In the genomic region with DNA sequence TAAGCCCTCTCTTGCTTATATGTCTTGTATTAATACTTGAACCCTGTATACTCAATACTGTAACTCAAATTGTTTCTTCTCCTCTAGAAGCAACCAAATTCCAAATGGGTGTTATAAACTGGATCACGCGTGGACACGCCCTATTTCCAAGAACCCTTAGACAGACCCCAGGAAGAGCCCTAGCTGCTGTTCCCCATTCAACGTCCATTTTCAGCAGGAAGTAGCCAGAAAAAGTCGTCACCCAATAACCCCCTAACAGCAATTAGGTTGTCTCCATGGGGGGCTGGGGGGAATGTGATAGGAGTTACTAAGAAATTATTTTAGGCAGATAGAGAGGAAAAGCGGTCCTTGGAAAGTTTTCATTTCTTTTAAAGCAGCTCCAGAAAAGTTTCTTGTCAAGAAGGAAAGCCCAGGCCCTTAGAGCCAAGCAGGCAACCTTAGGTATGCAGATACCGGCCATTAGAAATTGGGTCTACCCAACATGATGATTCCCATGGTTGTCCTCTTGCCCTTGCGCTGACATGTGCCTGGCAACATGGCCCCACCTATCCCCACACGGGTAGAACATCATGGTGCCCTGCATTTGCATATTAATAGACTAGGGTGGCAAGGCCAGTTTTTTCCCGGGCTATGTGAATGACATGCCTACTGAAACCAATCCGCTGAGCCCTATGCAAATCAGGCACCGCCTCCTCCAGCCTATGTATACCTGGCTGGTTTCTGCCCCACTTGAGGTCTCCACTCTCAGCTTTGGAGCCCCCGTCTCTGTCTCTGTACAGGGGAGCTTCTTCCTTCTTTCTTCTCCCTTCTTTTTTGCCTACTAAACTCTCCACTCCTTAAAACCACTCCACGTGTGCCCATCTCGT, we compare ENCODE assay signal across 1 cellular context.
TF ChIP-seq lines count a peak whose summit lies in the region.

No MANE protein-coding gene starts in this region.

TF ChIP-seq in K562, 482 proteins besides CTCF, POLR2A, EP300 and RAD21 (continued from another document and continues in another):
- TF ChIP-seq, protein P1, sequence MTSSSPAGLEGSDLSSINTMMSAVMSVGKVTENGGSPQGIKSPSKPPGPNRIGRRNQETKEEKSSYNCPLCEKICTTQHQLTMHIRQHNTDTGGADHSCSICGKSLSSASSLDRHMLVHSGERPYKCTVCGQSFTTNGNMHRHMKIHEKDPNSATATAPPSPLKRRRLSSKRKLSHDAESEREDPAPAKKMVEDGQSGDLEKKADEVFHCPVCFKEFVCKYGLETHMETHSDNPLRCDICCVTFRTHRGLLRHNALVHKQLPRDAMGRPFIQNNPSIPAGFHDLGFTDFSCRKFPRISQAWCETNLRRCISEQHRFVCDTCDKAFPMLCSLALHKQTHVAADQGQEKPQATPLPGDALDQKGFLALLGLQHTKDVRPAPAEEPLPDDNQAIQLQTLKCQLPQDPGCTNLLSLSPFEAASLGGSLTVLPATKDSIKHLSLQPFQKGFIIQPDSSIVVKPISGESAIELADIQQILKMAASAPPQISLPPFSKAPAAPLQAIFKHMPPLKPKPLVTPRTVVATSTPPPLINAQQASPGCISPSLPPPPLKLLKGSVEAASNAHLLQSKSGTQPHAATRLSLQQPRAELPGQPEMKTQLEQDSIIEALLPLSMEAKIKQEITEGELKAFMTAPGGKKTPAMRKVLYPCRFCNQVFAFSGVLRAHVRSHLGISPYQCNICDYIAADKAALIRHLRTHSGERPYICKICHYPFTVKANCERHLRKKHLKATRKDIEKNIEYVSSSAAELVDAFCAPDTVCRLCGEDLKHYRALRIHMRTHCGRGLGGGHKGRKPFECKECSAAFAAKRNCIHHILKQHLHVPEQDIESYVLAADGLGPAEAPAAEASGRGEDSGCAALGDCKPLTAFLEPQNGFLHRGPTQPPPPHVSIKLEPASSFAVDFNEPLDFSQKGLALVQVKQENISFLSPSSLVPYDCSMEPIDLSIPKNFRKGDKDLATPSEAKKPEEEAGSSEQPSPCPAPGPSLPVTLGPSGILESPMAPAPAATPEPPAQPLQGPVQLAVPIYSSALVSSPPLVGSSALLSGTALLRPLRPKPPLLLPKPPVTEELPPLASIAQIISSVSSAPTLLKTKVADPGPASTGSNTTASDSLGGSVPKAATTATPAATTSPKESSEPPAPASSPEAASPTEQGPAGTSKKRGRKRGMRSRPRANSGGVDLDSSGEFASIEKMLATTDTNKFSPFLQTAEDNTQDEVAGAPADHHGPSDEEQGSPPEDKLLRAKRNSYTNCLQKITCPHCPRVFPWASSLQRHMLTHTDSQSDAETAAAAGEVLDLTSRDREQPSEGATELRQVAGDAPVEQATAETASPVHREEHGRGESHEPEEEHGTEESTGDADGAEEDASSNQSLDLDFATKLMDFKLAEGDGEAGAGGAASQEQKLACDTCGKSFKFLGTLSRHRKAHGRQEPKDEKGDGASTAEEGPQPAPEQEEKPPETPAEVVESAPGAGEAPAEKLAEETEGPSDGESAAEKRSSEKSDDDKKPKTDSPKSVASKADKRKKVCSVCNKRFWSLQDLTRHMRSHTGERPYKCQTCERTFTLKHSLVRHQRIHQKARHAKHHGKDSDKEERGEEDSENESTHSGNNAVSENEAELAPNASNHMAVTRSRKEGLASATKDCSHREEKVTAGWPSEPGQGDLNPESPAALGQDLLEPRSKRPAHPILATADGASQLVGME (CRISPR knock-in tag; IDR thresholded peaks at IDR 0.05): peak; percentile 23; the same call in 1 of the 2 replicates
- TF ChIP-seq POLR3G (IDR thresholded peaks at IDR 0.05; ENCODE audit: extremely low read depth, insufficient read length, insufficient replicate concordance) (no peak), SP1 (CRISPR knock-in tag; IDR thresholded peaks at IDR 0.05) (no peak), NFATC3 (IDR thresholded peaks at IDR 0.05) (no peak), XRCC5 (IDR thresholded peaks at IDR 0.05; ENCODE audit: low read depth, low read length) (no peak), ETV1 (tag; conservative IDR thresholded peaks at IDR 0.05; ENCODE audit: low read depth) (no peak), ZNF764 (CRISPR knock-in tag; IDR thresholded peaks at IDR 0.05; ENCODE audit: low read depth) (no peak), ZC3H4 (CRISPR knock-in tag; IDR thresholded peaks at IDR 0.05; ENCODE audit: borderline replicate concordance) (no peak), ZNF274 (IDR thresholded peaks at IDR 0.05; ENCODE audit: borderline replicate concordance, low read depth, low read length) (no peak), ZNF253 (CRISPR knock-in tag; conservative IDR thresholded peaks at IDR 0.05) (no peak), KAT2B (IDR thresholded peaks at IDR 0.05; ENCODE audit: low read depth, low read length) (no peak), DACH1 (IDR thresholded peaks at IDR 0.05; ENCODE audit: partially characterized antibody) (no peak), CBFB (CRISPR knock-in tag; IDR thresholded peaks at IDR 0.05) (no peak), FOXJ3 (CRISPR knock-in tag; IDR thresholded peaks at IDR 0.05) (no peak), ZNF133 (CRISPR knock-in tag; IDR thresholded peaks at IDR 0.05) (no peak), SRSF1 (IDR thresholded peaks at IDR 0.05; ENCODE audit: low read depth, low read length) (no peak), OTX1 (CRISPR knock-in tag; IDR thresholded peaks at IDR 0.05) (0 out of 2 replicates have a peak, but pooled peaks have one; percentile 56), E2F3 (CRISPR knock-in tag; IDR thresholded peaks at IDR 0.05) (peak; percentile 87), PYGO2 (tag; IDR thresholded peaks at IDR 0.05) (no peak), RFX7 (CRISPR knock-in tag; IDR thresholded peaks at IDR 0.05) (no peak), CC2D1A (IDR thresholded peaks at IDR 0.05) (0 out of 2 replicates have a peak, but pooled peaks have one; percentile 18), SRF (CRISPR knock-in tag; IDR thresholded peaks at IDR 0.05) (no peak), NONO (IDR thresholded peaks at IDR 0.05; ENCODE audit: low read depth in 2 of 2, low read length in 1 of 2) (no peak), ZNF644 (tag; IDR thresholded peaks at IDR 0.05; ENCODE audit: low read depth) (peak; percentile 68; the same call in 1 of the 2 replicates)
- TF ChIP-seq, protein P2, sequence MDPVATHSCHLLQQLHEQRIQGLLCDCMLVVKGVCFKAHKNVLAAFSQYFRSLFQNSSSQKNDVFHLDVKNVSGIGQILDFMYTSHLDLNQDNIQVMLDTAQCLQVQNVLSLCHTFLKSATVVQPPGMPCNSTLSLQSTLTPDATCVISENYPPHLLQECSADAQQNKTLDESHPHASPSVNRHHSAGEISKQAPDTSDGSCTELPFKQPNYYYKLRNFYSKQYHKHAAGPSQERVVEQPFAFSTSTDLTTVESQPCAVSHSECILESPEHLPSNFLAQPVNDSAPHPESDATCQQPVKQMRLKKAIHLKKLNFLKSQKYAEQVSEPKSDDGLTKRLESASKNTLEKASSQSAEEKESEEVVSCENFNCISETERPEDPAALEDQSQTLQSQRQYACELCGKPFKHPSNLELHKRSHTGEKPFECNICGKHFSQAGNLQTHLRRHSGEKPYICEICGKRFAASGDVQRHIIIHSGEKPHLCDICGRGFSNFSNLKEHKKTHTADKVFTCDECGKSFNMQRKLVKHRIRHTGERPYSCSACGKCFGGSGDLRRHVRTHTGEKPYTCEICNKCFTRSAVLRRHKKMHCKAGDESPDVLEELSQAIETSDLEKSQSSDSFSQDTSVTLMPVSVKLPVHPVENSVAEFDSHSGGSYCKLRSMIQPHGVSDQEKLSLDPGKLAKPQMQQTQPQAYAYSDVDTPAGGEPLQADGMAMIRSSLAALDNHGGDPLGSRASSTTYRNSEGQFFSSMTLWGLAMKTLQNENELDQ (CRISPR knock-in tag; IDR thresholded peaks at IDR 0.05; ENCODE audit: borderline replicate concordance): no peak
- TF ChIP-seq, protein P3, sequence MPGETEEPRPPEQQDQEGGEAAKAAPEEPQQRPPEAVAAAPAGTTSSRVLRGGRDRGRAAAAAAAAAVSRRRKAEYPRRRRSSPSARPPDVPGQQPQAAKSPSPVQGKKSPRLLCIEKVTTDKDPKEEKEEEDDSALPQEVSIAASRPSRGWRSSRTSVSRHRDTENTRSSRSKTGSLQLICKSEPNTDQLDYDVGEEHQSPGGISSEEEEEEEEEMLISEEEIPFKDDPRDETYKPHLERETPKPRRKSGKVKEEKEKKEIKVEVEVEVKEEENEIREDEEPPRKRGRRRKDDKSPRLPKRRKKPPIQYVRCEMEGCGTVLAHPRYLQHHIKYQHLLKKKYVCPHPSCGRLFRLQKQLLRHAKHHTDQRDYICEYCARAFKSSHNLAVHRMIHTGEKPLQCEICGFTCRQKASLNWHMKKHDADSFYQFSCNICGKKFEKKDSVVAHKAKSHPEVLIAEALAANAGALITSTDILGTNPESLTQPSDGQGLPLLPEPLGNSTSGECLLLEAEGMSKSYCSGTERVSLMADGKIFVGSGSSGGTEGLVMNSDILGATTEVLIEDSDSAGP (CRISPR knock-in tag; IDR thresholded peaks at IDR 0.05): no peak
- TF ChIP-seq, protein P4, sequence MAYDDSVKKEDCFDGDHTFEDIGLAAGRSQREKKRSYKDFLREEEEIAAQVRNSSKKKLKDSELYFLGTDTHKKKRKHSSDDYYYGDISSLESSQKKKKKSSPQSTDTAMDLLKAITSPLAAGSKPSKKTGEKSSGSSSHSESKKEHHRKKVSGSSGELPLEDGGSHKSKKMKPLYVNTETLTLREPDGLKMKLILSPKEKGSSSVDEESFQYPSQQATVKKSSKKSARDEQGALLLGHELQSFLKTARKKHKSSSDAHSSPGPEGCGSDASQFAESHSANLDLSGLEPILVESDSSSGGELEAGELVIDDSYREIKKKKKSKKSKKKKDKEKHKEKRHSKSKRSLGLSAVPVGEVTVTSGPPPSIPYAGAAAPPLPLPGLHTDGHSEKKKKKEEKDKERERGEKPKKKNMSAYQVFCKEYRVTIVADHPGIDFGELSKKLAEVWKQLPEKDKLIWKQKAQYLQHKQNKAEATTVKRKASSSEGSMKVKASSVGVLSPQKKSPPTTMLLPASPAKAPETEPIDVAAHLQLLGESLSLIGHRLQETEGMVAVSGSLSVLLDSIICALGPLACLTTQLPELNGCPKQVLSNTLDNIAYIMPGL (CRISPR knock-in tag; IDR thresholded peaks at IDR 0.05): no peak
- TF ChIP-seq, protein P5, sequence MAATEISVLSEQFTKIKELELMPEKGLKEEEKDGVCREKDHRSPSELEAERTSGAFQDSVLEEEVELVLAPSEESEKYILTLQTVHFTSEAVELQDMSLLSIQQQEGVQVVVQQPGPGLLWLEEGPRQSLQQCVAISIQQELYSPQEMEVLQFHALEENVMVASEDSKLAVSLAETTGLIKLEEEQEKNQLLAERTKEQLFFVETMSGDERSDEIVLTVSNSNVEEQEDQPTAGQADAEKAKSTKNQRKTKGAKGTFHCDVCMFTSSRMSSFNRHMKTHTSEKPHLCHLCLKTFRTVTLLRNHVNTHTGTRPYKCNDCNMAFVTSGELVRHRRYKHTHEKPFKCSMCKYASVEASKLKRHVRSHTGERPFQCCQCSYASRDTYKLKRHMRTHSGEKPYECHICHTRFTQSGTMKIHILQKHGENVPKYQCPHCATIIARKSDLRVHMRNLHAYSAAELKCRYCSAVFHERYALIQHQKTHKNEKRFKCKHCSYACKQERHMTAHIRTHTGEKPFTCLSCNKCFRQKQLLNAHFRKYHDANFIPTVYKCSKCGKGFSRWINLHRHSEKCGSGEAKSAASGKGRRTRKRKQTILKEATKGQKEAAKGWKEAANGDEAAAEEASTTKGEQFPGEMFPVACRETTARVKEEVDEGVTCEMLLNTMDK (IDR thresholded peaks at IDR 0.05; ENCODE audit: borderline replicate concordance, insufficient read depth, low read depth, low read length, poor library complexity, severe bottlenecking): no peak
- TF ChIP-seq, protein P6, sequence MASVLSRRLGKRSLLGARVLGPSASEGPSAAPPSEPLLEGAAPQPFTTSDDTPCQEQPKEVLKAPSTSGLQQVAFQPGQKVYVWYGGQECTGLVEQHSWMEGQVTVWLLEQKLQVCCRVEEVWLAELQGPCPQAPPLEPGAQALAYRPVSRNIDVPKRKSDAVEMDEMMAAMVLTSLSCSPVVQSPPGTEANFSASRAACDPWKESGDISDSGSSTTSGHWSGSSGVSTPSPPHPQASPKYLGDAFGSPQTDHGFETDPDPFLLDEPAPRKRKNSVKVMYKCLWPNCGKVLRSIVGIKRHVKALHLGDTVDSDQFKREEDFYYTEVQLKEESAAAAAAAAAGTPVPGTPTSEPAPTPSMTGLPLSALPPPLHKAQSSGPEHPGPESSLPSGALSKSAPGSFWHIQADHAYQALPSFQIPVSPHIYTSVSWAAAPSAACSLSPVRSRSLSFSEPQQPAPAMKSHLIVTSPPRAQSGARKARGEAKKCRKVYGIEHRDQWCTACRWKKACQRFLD (CRISPR knock-in tag; IDR thresholded peaks at IDR 0.05): no peak
